Comparison of ENCODE assay signal across 1 cellular context in genomic region chr1:234629026-234629425, GRCh38.
TF ChIP-seq lines count a peak whose summit lies in the region.

No MANE protein-coding gene starts in this region.

TF ChIP-seq in IMR-90, 13 proteins besides CTCF, POLR2A, EP300 and RAD21:
- TF ChIP-seq RCOR1 (IDR thresholded peaks at IDR 0.05; ENCODE audit: insufficient replicate concordance, low read length) (no peak), CEBPB (IDR thresholded peaks at IDR 0.05; ENCODE audit: low read depth, low read length) (peak; percentile 86), NFE2L2 (IDR thresholded peaks at IDR 0.05; ENCODE audit: low read depth, low read length) (no peak), MXI1 (IDR thresholded peaks at IDR 0.05; ENCODE audit: borderline replicate concordance, low read depth, low read length) (no peak), ELK1 (IDR thresholded peaks at IDR 0.05; ENCODE audit: borderline replicate concordance, low read depth, low read length) (no peak)
TF ChIP-seq in IMR-90: peak in this region for 1.
